Comparison of ENCODE assay signal across 23 cellular contexts in genomic region chr10:114962441-114962840, GRCh38. TPM values are rescaled to one million over a fixed set of nuclear protein-coding genes. Genes with fewer than 3 reads are reported as not detected.
DNase-seq lines count a peak whose midpoint lies in the region; ATAC-seq and TF ChIP-seq lines count a peak whose summit lies in the region.
"Had no signal": no experiment of that assay in that cellular context is flagged by ENCODE, and none has a peak within 500 bp of the region (broad histone marks: within the 10 kb centered on the region; RNA-seq: fewer than 3 reads in every experiment).

No MANE protein-coding gene starts in this region.

- peaks cover 14% of the 10 kb centered on the region for H3K4me1 Mint-ChIP-seq in activated naive CD4-positive, alpha-beta T cell treated with anti-CD3 and anti-CD28 coated beads for 36 hours (ENCODE audit: low read depth)

- H3K9me3 Mint-ChIP-seq in activated naive CD4-positive, alpha-beta T cell treated with anti-CD3 and anti-CD28 coated beads for 36 hours = no peaks in the 10 kb centered on the region
- H3K9me3 Mint-ChIP-seq: CD4-positive, alpha-beta T cell had no signal

- dilution Hi-C loops in mammary epithelial cell (cut with HindIII; ENCODE audit: low sequenced_read_pairs) = no loop called here

- H3K4me1 ChIP-seq in mammary epithelial cell (ENCODE audit: insufficient read depth, low read length) = no peaks in the 10 kb centered on the region
- no peaks in the 10 kb centered on the region for H3K4me1 ChIP-seq in breast epithelium
- peaks cover 0 to 17% of the 10 kb centered on the region in 2 donors for H3K4me1 ChIP-seq in gastrocnemius medialis
- peaks cover 0 to 3% (median 0%) of the 10 kb centered on the region in 4 donors for H3K4me1 ChIP-seq in transverse colon
- H3K4me1 ChIP-seq: A549 had no signal

- TF ChIP-seq EP300 in transverse colon (IDR thresholded peaks at IDR 0.05; ENCODE audit: low read depth) = no peak

- no peak overlapping the region for H3K4me2 ChIP-seq in mammary epithelial cell (ENCODE audit: insufficient read depth, low read depth, low read length)
- H3K4me2 ChIP-seq: A549 had no signal

- CTCF ChIA-PET in mammary epithelial cell (lab: Charles Lee; ENCODE audit: low non-redundant PET) = interaction anchor here (0.6 kb wide), 1 partner anchor 47 kb away, joined by 3 read pairs; no protein-coding TSS in a partner anchor
- CTCF ChIA-PET in activated naive CD4-positive, alpha-beta T cell treated with anti-CD3 and anti-CD28 coated beads for 36 hours (lab: Charles Lee) = no interaction called here

- no TSS peak for BruUV-seq in mammary epithelial cell (replicated peaks; lab: Mats Ljungman, UMichigan)

- peaks cover 75% of the 10 kb centered on the region for H3K79me2 ChIP-seq in mammary epithelial cell (ENCODE audit: insufficient read depth, low read length)

- intact Hi-C loops in mammary epithelial cell (cut with micrococcal nuclease) (no loop called here), breast epithelium (cut with DNase I; ENCODE audit: low total_unique reads) (no loop called here), gastrocnemius medialis (cut with DNase I; ENCODE audit: low total_unique reads) (no loop called here), transverse colon (cut with DNase I; ENCODE audit: low total_unique reads) (no loop called here)
- intact Hi-C loops in activated naive CD4-positive, alpha-beta T cell treated with anti-CD3 and anti-CD28 coated beads for 36 hours (cut with micrococcal nuclease) = no loop called here

- 64% methylated on average over 2 of the region's 2 CpGs for WGBS in mammary epithelial cell (ENCODE audit: low coverage, missing lambda C conversion rate)
- 43 to 61% methylated on average over 1 to 2 of the region's 2 CpGs for WGBS in transverse colon (ENCODE audit: low coverage in 1 of 2), 2 donors

- peaks cover 34% of the 10 kb centered on the region for H3K36me3 Mint-ChIP-seq in activated naive CD4-positive, alpha-beta T cell treated with anti-CD3 and anti-CD28 coated beads for 36 hours (ENCODE audit: low read depth)

- H3K4me3 ChIP-seq in mammary epithelial cell (replicated peaks in 1 of 3; ENCODE audit: insufficient read depth in 1 of 3, low read depth in 2 of 3, low read length in 3 of 3) (no peak overlapping the region), breast epithelium (no peak overlapping the region), gastrocnemius medialis (no peak overlapping the region), transverse colon (no peak overlapping the region)
- H3K4me3 ChIP-seq: A549, MG63 had no signal

- ATAC-seq in esophagus mucosa = peak; percentile 77
- ATAC-seq in gastrocnemius medialis = peak; percentile 43 to 62
- ATAC-seq: A549, SK-N-SH treated with all-trans-retinoic acid at 6 μM for 48 hours had no signal

- H3K27me3 ChIP-seq in mammary epithelial cell (ENCODE audit: insufficient read depth, low read length) (no peaks in the 10 kb centered on the region), breast epithelium (no peaks in the 10 kb centered on the region), gastrocnemius medialis (no peaks in the 10 kb centered on the region), transverse colon (no peaks in the 10 kb centered on the region)
- H3K27me3 ChIP-seq: MG63 had no signal

- no peak for TF ChIP-seq CTCF in mammary epithelial cell (conservative IDR thresholded peaks at IDR 0.05 in 1 of 2, IDR thresholded peaks at IDR 0.05 in 1 of 2; ENCODE audit: extremely low read depth in 1 of 2, insufficient read depth in 1 of 2, low read depth in 1 of 2, low read length in 2 of 2)
- no peak for TF ChIP-seq CTCF in breast epithelium (IDR thresholded peaks at IDR 0.05)
- no peak for TF ChIP-seq CTCF in gastrocnemius medialis (IDR thresholded peaks at IDR 0.05 in 4 of 5, conservative IDR thresholded peaks at IDR 0.05 in 1 of 5)
- no peak for TF ChIP-seq CTCF in transverse colon (IDR thresholded peaks at IDR 0.05)

- H2AFZ ChIP-seq in mammary epithelial cell (ENCODE audit: low read depth, low read length) = no peak overlapping the region

- H4K20me1 ChIP-seq in mammary epithelial cell (ENCODE audit: insufficient read depth, low read length) = no peaks in the 10 kb centered on the region

- H3K27ac ChIP-seq in mammary epithelial cell (ENCODE audit: insufficient read depth, low read depth, low read length) = no peak overlapping the region
- H3K27ac ChIP-seq in breast epithelium = no peak overlapping the region
- peak overlapping the region in 1 of 4 donors; percentile 51 for H3K27ac ChIP-seq in gastrocnemius medialis
- no peak overlapping the region for H3K27ac ChIP-seq in transverse colon
- H3K27ac ChIP-seq: A549, HL-60 had no signal

- peaks cover 3% of the 10 kb centered on the region for H3K36me3 ChIP-seq in mammary epithelial cell (ENCODE audit: insufficient read depth, low read length)
- H3K36me3 ChIP-seq in breast epithelium = no peaks in the 10 kb centered on the region
- H3K36me3 ChIP-seq in gastrocnemius medialis = no peaks in the 10 kb centered on the region
- peaks cover 0 to 6% (median 0%) of the 10 kb centered on the region in 4 donors for H3K36me3 ChIP-seq in transverse colon

- H3K9ac ChIP-seq in mammary epithelial cell (ENCODE audit: insufficient read depth, low read length) = no peak overlapping the region

- H3K4me3 Mint-ChIP-seq in activated naive CD4-positive, alpha-beta T cell treated with anti-CD3 and anti-CD28 coated beads for 36 hours = no peak overlapping the region
- H3K4me3 Mint-ChIP-seq: CD4-positive, alpha-beta T cell had no signal

- no peaks in the 10 kb centered on the region for H3K27me3 Mint-ChIP-seq in activated naive CD4-positive, alpha-beta T cell treated with anti-CD3 and anti-CD28 coated beads for 36 hours (ENCODE audit: low read depth)
- H3K27me3 Mint-ChIP-seq: CD4-positive, alpha-beta T cell had no signal

- TF ChIP-seq POLR2A in breast epithelium (IDR thresholded peaks at IDR 0.05) = no peak
- no peak for TF ChIP-seq POLR2A in gastrocnemius medialis (IDR thresholded peaks at IDR 0.05)
- TF ChIP-seq POLR2A in transverse colon (IDR thresholded peaks at IDR 0.05) = no peak

- DNase-seq in mammary epithelial cell = peak; percentile 36
- no peak for DNase-seq in breast epithelium (ENCODE audit: low spot score in 2 of 2)
- DNase-seq in NCI-H524 treated with DMSO at 0.1 percent for 48 hours (lab: John Stamatoyannopoulos, UW) = peak; percentile 1
- no peak for DNase-seq in gastrocnemius medialis
- DNase-seq in transverse colon = no peak
- DNase-seq in activated naive CD4-positive, alpha-beta T cell treated with anti-CD3 and anti-CD28 coated beads for 36 hours = no peak
- DNase-seq in central memory CD4-positive, alpha-beta T cell = no peak
- DNase-seq: Calu3; CD4-positive, alpha-beta T cell; H7; IMR-90; Kasumi-1; MG63; NCI-H1048; NCI-H1436 treated with DMSO at 0.1 percent for 48 hours; NCI-H2029 treated with DMSO at 0.1 percent for 48 hours; NCI-H446 treated with DMSO at 0.1 percent for 48 hours; RPMI8226; SIG-M5 had no signal

- H3K9me3 ChIP-seq in mammary epithelial cell (replicated peaks; ENCODE audit: insufficient read depth, low read length) (no peaks in the 10 kb centered on the region), breast epithelium (no peaks in the 10 kb centered on the region), gastrocnemius medialis (no peaks in the 10 kb centered on the region), transverse colon (no peaks in the 10 kb centered on the region)
- H3K9me3 ChIP-seq: MG63 had no signal

- in situ Hi-C loops in mammary epithelial cell (cut with MboI; ENCODE audit: low sequenced_read_pairs in 2 of 2) = no loop called here
- in situ Hi-C loops in gastrocnemius medialis (cut with MboI; ENCODE audit: low sequenced_read_pairs in 4 of 4) = no loop called here
- in situ Hi-C loops in transverse colon (cut with MboI; ENCODE audit: low pct_ligation_motif_present in 1 of 4, low pct_unique_long_range_greater_than_20kb in 1 of 4, low sequenced_read_pairs in 3 of 4) = no loop called here

- no peak overlapping the region for H3K27ac Mint-ChIP-seq in activated naive CD4-positive, alpha-beta T cell treated with anti-CD3 and anti-CD28 coated beads for 36 hours
- H3K27ac Mint-ChIP-seq: CD4-positive, alpha-beta T cell had no signal

RNA-seq across cellular contexts. Expression of gene TRUB1, which starts 24.4 kb away (rescaled TPM):
- total RNA-seq in mammary epithelial cell = 10 to 100 TPM; 33.7 to 35.0 TPM
- polyA plus RNA-seq in mammary epithelial cell = 11.4 TPM
- 8.8 TPM for polyA minus RNA-seq in mammary epithelial cell
- total RNA-seq in breast epithelium = 10 to 100 TPM; 14.9 to 27.8 (median 18.0) TPM
- total RNA-seq in esophagus mucosa = 13.6 TPM
- total RNA-seq in gastrocnemius medialis = 10 to 100 TPM in 2 of 4 donors, 1 to 10 TPM in 2; 8.5 to 16.5 (median 10.3) TPM
- 10 to 100 TPM; 14.6 to 40.0 (median 21.1) TPM for total RNA-seq in transverse colon
- total RNA-seq in activated naive CD4-positive, alpha-beta T cell treated with anti-CD3 and anti-CD28 coated beads for 36 hours = 10 to 100 TPM; 15.2 to 15.3 TPM

Comparison
In these comparisons a context has a peak if more than half of its experiments do, and no peak if none do; other contexts are left out.
1. DNase-seq: peak in mammary epithelial cell (single experiment) and NCI-H524 treated with DMSO at 0.1 percent for 48 hours (single experiment); none in breast epithelium (0 of 2), gastrocnemius medialis (0 of 2), transverse colon (single experiment), activated naive CD4-positive, alpha-beta T cell treated with anti-CD3 and anti-CD28 coated beads for 36 hours (single experiment) and central memory CD4-positive, alpha-beta T cell (single experiment).